Comparison of ENCODE assay signal across 27 cellular contexts in the genomic region with DNA sequence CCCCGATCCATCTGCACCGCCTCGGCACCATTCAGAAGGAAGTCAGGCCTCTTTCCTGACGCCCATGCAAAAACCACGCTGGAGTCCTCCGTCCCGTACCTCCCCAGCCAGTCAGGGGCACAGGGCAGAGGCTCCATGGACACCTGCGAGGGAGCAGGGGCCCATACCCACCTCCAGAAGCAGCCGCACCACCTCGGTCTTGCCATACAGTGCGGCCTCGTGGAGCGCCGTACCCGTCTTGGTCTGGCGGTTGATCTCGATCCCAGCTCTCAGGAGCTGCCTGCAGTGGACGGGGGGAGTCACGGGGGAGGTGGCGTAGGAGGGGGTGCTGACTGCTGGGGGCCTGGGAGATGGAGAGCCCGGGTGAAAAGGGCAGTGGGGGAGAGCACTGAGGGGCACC.
"Had no signal": no experiment of that assay in that cellular context is flagged by ENCODE, and none has a peak within 500 bp of the region (broad histone marks: within the 10 kb centered on the region; RNA-seq: fewer than 3 reads in every experiment).

No MANE protein-coding gene starts in this region.

- H3K27ac ChIP-seq: body of pancreas, neutrophil, prostate gland, transverse colon, uterus, VCaP had no signal

- H3K27me3 ChIP-seq: adrenal gland, body of pancreas, neutrophil, transverse colon, uterus had no signal

- H3K36me3 Mint-ChIP-seq: activated naive CD8-positive, alpha-beta T cell treated with anti-CD3 and anti-CD28 coated beads for 36 hours; natural killer cell treated with Interleukin-12 subunit alpha and Interleukin-12 subunit beta and Interleukin-15 and Interleukin-18, amount 100 ng/mL, for 72 hours had no signal

- H3K4me3 Mint-ChIP-seq: activated naive CD4-positive, alpha-beta T cell treated with anti-CD3 and anti-CD28 coated beads for 36 hours; activated naive CD8-positive, alpha-beta T cell treated with anti-CD3 and anti-CD28 coated beads for 36 hours; activated T-helper 1 cell treated with anti-CD3 and anti-CD28 coated beads, Interleukin-12 subunit alpha, Interleukin-12 subunit beta, Interleukin-2, Interleukin-4 antibody, amounts not matched to agents 30 ng/mL and 10 ng/mL and 1 ng/mL, durations not matched to agents 14 hours and 24 hours and 36 hours; endodermal cell; natural killer cell treated with Interleukin-12 subunit alpha and Interleukin-12 subunit beta and Interleukin-15 and Interleukin-18, amount 100 ng/mL, for 72 hours; T-helper 1 cell treated with Interleukin-12 subunit alpha and Interleukin-12 subunit beta and Interleukin-4 antibody, amounts not matched to agents 30 μg/mL and 1 μg/mL, for 36 hours had no signal

- H3K4me1 Mint-ChIP-seq: activated naive CD8-positive, alpha-beta T cell treated with anti-CD3 and anti-CD28 coated beads for 36 hours; endodermal cell had no signal

- H3K4me1 ChIP-seq: prostate gland had no signal

- H3K36me3 ChIP-seq: neutrophil, transverse colon, uterus had no signal

- H3K9me3 Mint-ChIP-seq: activated naive CD4-positive, alpha-beta T cell treated with anti-CD3 and anti-CD28 coated beads for 36 hours; activated naive CD8-positive, alpha-beta T cell treated with anti-CD3 and anti-CD28 coated beads for 36 hours; activated T-helper 1 cell treated with anti-CD3 and anti-CD28 coated beads, Interleukin-12 subunit alpha, Interleukin-12 subunit beta, Interleukin-2, Interleukin-4 antibody, amounts not matched to agents 30 ng/mL and 10 ng/mL and 1 ng/mL, durations not matched to agents 14 hours and 24 hours and 36 hours; endodermal cell; natural killer cell treated with Interleukin-12 subunit alpha and Interleukin-12 subunit beta and Interleukin-15 and Interleukin-18, amount 100 ng/mL, for 72 hours; T-helper 1 cell treated with Interleukin-12 subunit alpha and Interleukin-12 subunit beta and Interleukin-4 antibody, amounts not matched to agents 30 μg/mL and 1 μg/mL, for 36 hours had no signal

- H3K9me3 ChIP-seq: adrenal gland, body of pancreas, mucosa of descending colon, neutrophil, prostate gland, transverse colon, uterus had no signal

- H3K27ac Mint-ChIP-seq: activated naive CD4-positive, alpha-beta T cell treated with anti-CD3 and anti-CD28 coated beads for 36 hours; activated naive CD8-positive, alpha-beta T cell treated with anti-CD3 and anti-CD28 coated beads for 36 hours; activated T-helper 1 cell treated with anti-CD3 and anti-CD28 coated beads, Interleukin-12 subunit alpha, Interleukin-12 subunit beta, Interleukin-2, Interleukin-4 antibody, amounts not matched to agents 30 ng/mL and 10 ng/mL and 1 ng/mL, durations not matched to agents 14 hours and 24 hours and 36 hours; endodermal cell; natural killer cell treated with Interleukin-12 subunit alpha and Interleukin-12 subunit beta and Interleukin-15 and Interleukin-18, amount 100 ng/mL, for 72 hours; T-helper 1 cell treated with Interleukin-12 subunit alpha and Interleukin-12 subunit beta and Interleukin-4 antibody, amounts not matched to agents 30 μg/mL and 1 μg/mL, for 36 hours had no signal

- H3K4me3 ChIP-seq: adrenal gland, body of pancreas, mucosa of descending colon, prostate gland, transverse colon, uterus had no signal

- H3K27me3 Mint-ChIP-seq: activated naive CD8-positive, alpha-beta T cell treated with anti-CD3 and anti-CD28 coated beads for 36 hours; natural killer cell treated with Interleukin-12 subunit alpha and Interleukin-12 subunit beta and Interleukin-15 and Interleukin-18, amount 100 ng/mL, for 72 hours had no signal

- ATAC-seq: body of pancreas; esophagus mucosa; mucosa of descending colon; natural killer cell treated with Interleukin-12 subunit alpha and Interleukin-12 subunit beta and Interleukin-15 and Interleukin-18, amount 100 ng/mL, for 72 hours had no signal

- DNase-seq: activated CD4-positive, alpha-beta T cell treated with anti-CD3 and anti-CD28 coated beads for 4 hours; activated CD4-positive, alpha-beta T cell treated with anti-CD3 and anti-CD28 coated beads, Interleukin-2, amount 50 U/mL, for 48 hours; activated CD8-positive, alpha-beta memory T cell treated with anti-CD3 and anti-CD28 coated beads for 24 hours; activated effector memory CD4-positive, alpha-beta T cell treated with anti-CD3 and anti-CD28 coated beads, Interleukin-2, amount 50 U/mL, for 16 hours; activated naive CD4-positive, alpha-beta T cell treated with anti-CD3 and anti-CD28 coated beads for 36 hours; activated naive CD8-positive, alpha-beta T cell treated with anti-CD3 and anti-CD28 coated beads for 36 hours; activated T-cell treated with anti-CD3 and anti-CD28 coated beads, Interleukin-2, amount 50 U/mL, for 1 hour; aorta; body of pancreas; endodermal cell; foreskin fibroblast; head of caudate nucleus; hippocampal formation; mucosa of descending colon; stimulated activated naive CD4-positive, alpha-beta T cell; SW 1271; T-helper 9 cell; transverse colon; uterus had no signal
